ENCODE assay signal across 1 cellular context in the genomic region with DNA sequence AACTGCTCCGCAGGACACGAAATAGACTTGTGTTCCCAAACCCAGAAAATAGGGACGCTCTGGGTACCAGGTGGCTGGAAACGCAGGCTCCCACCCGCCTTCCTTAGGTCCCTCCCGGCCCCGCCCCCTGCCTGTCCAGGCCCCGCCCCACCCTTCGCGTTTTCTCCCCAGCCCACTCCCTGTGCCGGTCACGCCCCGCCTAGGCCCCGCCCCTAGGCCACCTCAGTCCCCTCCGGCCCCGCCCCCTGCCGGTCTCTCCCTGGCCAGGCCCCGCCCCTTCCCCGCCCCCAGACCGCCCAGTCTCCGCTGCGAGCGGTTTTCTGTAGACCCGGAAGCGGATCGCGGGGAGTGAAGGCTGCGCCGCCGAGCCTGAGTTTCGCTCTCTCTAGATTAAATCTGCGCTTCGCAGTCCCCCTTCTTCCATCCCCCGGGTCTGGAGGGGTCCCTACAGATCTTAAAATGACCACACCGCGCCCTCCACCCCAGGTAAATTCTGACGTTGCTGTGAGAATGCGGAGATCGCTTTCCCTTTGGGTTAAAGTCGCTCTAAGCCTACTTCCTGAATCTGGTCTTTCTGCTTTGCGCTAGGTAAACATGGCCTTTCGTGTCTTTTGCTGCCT.
TF ChIP-seq lines count a peak whose summit lies in the region.

No MANE protein-coding gene starts in this region.

TF ChIP-seq in HCT116, 20 proteins besides CTCF, POLR2A, EP300 and RAD21:
- TF ChIP-seq ELF1 (IDR thresholded peaks at IDR 0.05; ENCODE audit: borderline replicate concordance, low read depth) (peak; percentile 34), CBX3 (IDR thresholded peaks at IDR 0.05; ENCODE audit: low read depth) (no peak), POLR2AphosphoS5 (IDR thresholded peaks at IDR 0.05; ENCODE audit: low read depth, low read length) (0 out of 2 replicates have a peak, but pooled peaks have one; percentile 20)
